Comparison of ENCODE assay signal across 17 cellular contexts in the genomic region with DNA sequence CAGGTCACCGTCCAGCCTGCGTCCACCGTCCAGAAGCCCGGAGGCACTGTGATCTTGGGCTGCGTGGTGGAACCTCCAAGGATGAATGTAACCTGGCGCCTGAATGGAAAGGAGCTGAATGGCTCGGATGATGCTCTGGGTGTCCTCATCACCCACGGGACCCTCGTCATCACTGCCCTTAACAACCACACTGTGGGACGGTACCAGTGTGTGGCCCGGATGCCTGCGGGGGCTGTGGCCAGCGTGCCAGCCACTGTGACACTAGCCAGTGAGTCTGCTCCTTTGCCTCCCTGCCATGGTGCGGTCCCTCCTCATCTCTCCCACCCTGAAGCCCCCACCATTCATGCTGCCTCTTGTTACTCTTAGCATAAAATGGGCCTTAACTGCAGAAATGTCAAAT. TPM values are rescaled to one million over a fixed set of nuclear protein-coding genes. Genes with fewer than 3 reads are reported as not detected.
DNase-seq lines count a peak whose midpoint lies in the region; ATAC-seq and TF ChIP-seq lines count a peak whose summit lies in the region.
"Had no signal": no experiment of that assay in that cellular context is flagged by ENCODE, and none has a peak within 500 bp of the region (broad histone marks: within the 10 kb centered on the region; RNA-seq: fewer than 3 reads in every experiment).

No MANE protein-coding gene starts in this region.

- no peak overlapping the region for H2BK5ac ChIP-seq in trophoblast cell (ENCODE audit: low read depth, low read length, poor library complexity)

- intact Hi-C loops in breast epithelium (cut with DNase I; ENCODE audit: low total_unique reads) = no loop called here
- intact Hi-C loops in MCF 10A (cut with micrococcal nuclease) = no loop called here

- H3K79me1 ChIP-seq in trophoblast cell (ENCODE audit: low read length) = no peaks in the 10 kb centered on the region

- no peaks in the 10 kb centered on the region for H3K27me3 ChIP-seq in breast epithelium
- H3K27me3 ChIP-seq in trophoblast cell (ENCODE audit: insufficient read depth, low read length) = no peaks in the 10 kb centered on the region

- no peak overlapping the region for H4K8ac ChIP-seq in trophoblast cell (ENCODE audit: low read depth, low read length)

- no peak overlapping the region for H3K9ac ChIP-seq in trophoblast cell (ENCODE audit: low read length)

- H3K18ac ChIP-seq in trophoblast cell (ENCODE audit: low read length) = peak overlapping the region; percentile 11

- POLR2A ChIA-PET in MCF 10A (lab: Yijun Ruan, JAX) = interaction anchor here (0.5 kb wide), 1 partner anchor 12 kb away, joined by 3 read pairs; no protein-coding TSS in a partner anchor

- H3K4me3 ChIP-seq in breast epithelium (no peak overlapping the region), trophoblast cell (ENCODE audit: low read depth, low read length) (no peak overlapping the region)
- H3K4me3 ChIP-seq: GM23338 had no signal

- no CpG with 5 or more reads among the region's 14 CpGs for WGBS in trophoblast cell (ENCODE audit: extremely low coverage, insufficient coverage, insufficient read length)

- peak overlapping the region; percentile 92 to 97 for H3K27ac ChIP-seq in breast epithelium
- H3K27ac ChIP-seq in trophoblast cell (ENCODE audit: low read depth, low read length) = no peak overlapping the region
- H3K27ac ChIP-seq: 22Rv1 had no signal

- CTCF ChIA-PET in MCF 10A (lab: Yijun Ruan, JAX) = no interaction called here

- no TSS peak for BruUV-seq in MCF 10A (replicated peaks; lab: Mats Ljungman, UMichigan)

- no peak overlapping the region for H2AFZ ChIP-seq in trophoblast cell (ENCODE audit: insufficient read depth, low read length, poor library complexity)
- H2AFZ ChIP-seq: GM23338 had no signal

- H3K27me3 Mint-ChIP-seq in MCF 10A (ENCODE audit: insufficient read depth, unreplicated experiment) (no peaks in the 10 kb centered on the region), osteocyte (ENCODE audit: unreplicated experiment) (no peaks in the 10 kb centered on the region)

- DNase-seq in breast epithelium (ENCODE audit: low spot score in 2 of 2) = no peak
- DNase-seq in MCF 10A (ENCODE audit: unreplicated experiment) = no peak
- DNase-seq in islet precursor cell = peak; percentile 41
- no peak for DNase-seq in trophoblast cell
- DNase-seq in osteocyte (ENCODE audit: extremely low spot score, unreplicated experiment) = no peak
- DNase-seq in NCI-H1092 treated with DMSO at 0.1 percent for 48 hours (lab: John Stamatoyannopoulos, UW) = no peak
- no peak for DNase-seq in NCI-H748 treated with DMSO at 0.1 percent for 48 hours (lab: John Stamatoyannopoulos, UW)
- DNase-seq: CD8-positive, alpha-beta T cell; COR-L47; DMS153; DMS79 treated with DMSO at 0.1 percent for 48 hours; EL; H9 had no signal

- no peak overlapping the region for H2AK5ac ChIP-seq in trophoblast cell (ENCODE audit: low read length)

- no peak overlapping the region for H3K4me3 Mint-ChIP-seq in MCF 10A (ENCODE audit: unreplicated experiment)
- H3K4me3 Mint-ChIP-seq in osteocyte (ENCODE audit: unreplicated experiment) = no peak overlapping the region
- H3K4me3 Mint-ChIP-seq: CD14-positive monocyte; CD8-positive, alpha-beta T cell; GM23338; H9 had no signal

- H3K4me1 ChIP-seq in breast epithelium (peaks cover 0 to 29% of the 10 kb centered on the region in 2 donors), trophoblast cell (ENCODE audit: control insufficient read depth in 1 of 2, insufficient read depth in 2 of 2, low read length in 2 of 2) (peaks cover 0 to 2% of the 10 kb centered on the region in 2 experiments)

- TF ChIP-seq CTCF in breast epithelium (IDR thresholded peaks at IDR 0.05) (no peak), MCF 10A (IDR thresholded peaks at IDR 0.05; ENCODE audit: unreplicated experiment) (no peak), osteocyte (IDR thresholded peaks at IDR 0.05) (no peak)

- H3K4ac ChIP-seq in trophoblast cell (ENCODE audit: low read depth, low read length) = no peak overlapping the region

- ATAC-seq in HG03521 (IDR thresholded peaks at IDR 0.05; ENCODE audit: unreplicated experiment) = no peak
- ATAC-seq: CD8-positive, alpha-beta T cell; GM23338 had no signal

- no peak overlapping the region for H4K12ac ChIP-seq in trophoblast cell (ENCODE audit: low read depth, low read length)

- H3K36me3 Mint-ChIP-seq in MCF 10A (ENCODE audit: insufficient read depth, unreplicated experiment) (no peaks in the 10 kb centered on the region), osteocyte (ENCODE audit: unreplicated experiment) (peaks cover 24% of the 10 kb centered on the region)
- H3K36me3 Mint-ChIP-seq: CD14-positive monocyte; CD8-positive, alpha-beta T cell had no signal

- no peak overlapping the region for H3K14ac ChIP-seq in trophoblast cell (ENCODE audit: low read length)

- no peak for TF ChIP-seq POLR2A in breast epithelium (IDR thresholded peaks at IDR 0.05)

- no peak overlapping the region for H3K23ac ChIP-seq in trophoblast cell (ENCODE audit: low read length)

- H3K36me3 ChIP-seq in breast epithelium (no peaks in the 10 kb centered on the region), trophoblast cell (ENCODE audit: control insufficient read depth in 1 of 2, insufficient read depth in 2 of 2, low read length in 2 of 2) (peaks cover 36 to 45% of the 10 kb centered on the region in 2 experiments)

- H3K9me3 Mint-ChIP-seq in MCF 10A (ENCODE audit: unreplicated experiment) (no peaks in the 10 kb centered on the region), osteocyte (ENCODE audit: unreplicated experiment) (no peaks in the 10 kb centered on the region)
- H3K9me3 Mint-ChIP-seq: CD14-positive monocyte; CD8-positive, alpha-beta T cell; GM23338; H9 had no signal

- no peak overlapping the region for H2BK12ac ChIP-seq in trophoblast cell (ENCODE audit: low read length)

- no peak overlapping the region for H2BK120ac ChIP-seq in trophoblast cell (ENCODE audit: insufficient read depth, low read length, poor library complexity)

- no peak overlapping the region for H3K4me2 ChIP-seq in trophoblast cell (ENCODE audit: low read length)
- H3K4me2 ChIP-seq: GM23338 had no signal

- H3K4me1 Mint-ChIP-seq in MCF 10A (ENCODE audit: insufficient read depth, unreplicated experiment) (no peaks in the 10 kb centered on the region), osteocyte (ENCODE audit: unreplicated experiment) (peaks cover 44% of the 10 kb centered on the region)

- H3K9me3 ChIP-seq in breast epithelium = no peaks in the 10 kb centered on the region
- no peaks in the 10 kb centered on the region for H3K9me3 ChIP-seq in trophoblast cell (ENCODE audit: insufficient read depth, low read depth, low read length)

- no peak overlapping the region for H4K91ac ChIP-seq in trophoblast cell (ENCODE audit: low read depth, low read length)

- H3K27ac Mint-ChIP-seq in MCF 10A (ENCODE audit: low read depth, unreplicated experiment) (no peak overlapping the region), osteocyte (ENCODE audit: unreplicated experiment) (no peak overlapping the region)
- H3K27ac Mint-ChIP-seq: CD8-positive, alpha-beta T cell; GM23338; H9 had no signal

- H3K79me2 ChIP-seq in trophoblast cell (ENCODE audit: control insufficient read depth, insufficient read depth, low read length, poor library complexity) = no peaks in the 10 kb centered on the region

RNA-seq across cellular contexts. Expression of a gene that starts 39.2 kb away (rescaled TPM):
- total RNA-seq in breast epithelium = 10 to 100 TPM; 48.8 to 56.6 (median 55.1) TPM
- 1.8 and 2.3 TPM in 2 replicates for total RNA-seq in MCF 10A (2022)
- 43.4 and 43.9 TPM in 2 replicates for polyA plus RNA-seq in trophoblast cell (2013)
- total RNA-seq in osteocyte = 17.9 and 22.4 TPM in 2 replicates
- total RNA-seq: CD8-positive, alpha-beta T cell had no signal
- polyA plus RNA-seq: CD14-positive monocyte had no signal
